1 cellular context compared by ENCODE assay signal in the genomic region with DNA sequence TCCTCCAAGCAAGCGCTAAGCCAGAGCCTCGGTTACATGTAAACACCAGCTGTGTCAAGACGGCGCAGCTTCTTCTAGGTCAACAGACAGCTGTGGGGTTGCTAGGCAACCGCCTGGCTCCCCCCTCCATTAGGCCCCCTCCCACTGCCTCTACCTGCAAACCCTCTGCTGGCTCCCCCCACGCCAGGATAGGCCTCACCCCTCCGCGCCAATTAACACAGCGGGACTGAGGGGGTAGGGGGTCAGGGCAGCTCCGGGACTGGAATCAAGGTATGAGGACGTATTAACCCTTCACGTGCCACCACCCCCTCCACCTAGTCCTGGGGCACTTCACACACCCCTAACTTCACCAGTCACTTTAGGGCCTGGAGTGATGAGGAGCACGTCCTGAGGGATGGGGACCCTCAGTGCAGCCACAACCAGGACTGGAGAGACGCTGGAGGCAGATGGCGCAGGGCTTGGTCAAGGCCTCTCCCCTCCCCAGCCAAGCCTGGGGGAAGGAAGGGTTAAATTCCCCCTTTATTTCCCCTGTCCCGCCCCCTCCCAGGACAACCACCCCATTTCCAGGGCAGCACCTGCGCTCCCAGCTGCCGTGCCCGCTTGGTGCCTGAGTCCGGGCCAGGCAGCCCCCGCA.
TF ChIP-seq lines count a peak whose summit lies in the region.

No MANE protein-coding gene starts in this region.

TF ChIP-seq in WTC11, 78 proteins besides CTCF, POLR2A, EP300 and RAD21 (continued from another document):
- TF ChIP-seq, protein P1, sequence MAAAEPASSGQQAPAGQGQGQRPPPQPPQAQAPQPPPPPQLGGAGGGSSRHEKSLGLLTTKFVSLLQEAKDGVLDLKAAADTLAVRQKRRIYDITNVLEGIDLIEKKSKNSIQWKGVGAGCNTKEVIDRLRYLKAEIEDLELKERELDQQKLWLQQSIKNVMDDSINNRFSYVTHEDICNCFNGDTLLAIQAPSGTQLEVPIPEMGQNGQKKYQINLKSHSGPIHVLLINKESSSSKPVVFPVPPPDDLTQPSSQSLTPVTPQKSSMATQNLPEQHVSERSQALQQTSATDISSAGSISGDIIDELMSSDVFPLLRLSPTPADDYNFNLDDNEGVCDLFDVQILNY (CRISPR knock-in tag; IDR thresholded peaks at IDR 0.05): peak; percentile 69; the same call in 1 of the 2 replicates
- TF ChIP-seq ZNF121 (CRISPR knock-in tag; IDR thresholded peaks at IDR 0.05) (0 out of 2 replicates have a peak, but pooled peaks have one; percentile 13), SMAD3 (CRISPR knock-in tag; IDR thresholded peaks at IDR 0.05; ENCODE audit: borderline replicate concordance) (0 out of 2 replicates have a peak, but pooled peaks have one; percentile 34)
- TF ChIP-seq, protein P2, sequence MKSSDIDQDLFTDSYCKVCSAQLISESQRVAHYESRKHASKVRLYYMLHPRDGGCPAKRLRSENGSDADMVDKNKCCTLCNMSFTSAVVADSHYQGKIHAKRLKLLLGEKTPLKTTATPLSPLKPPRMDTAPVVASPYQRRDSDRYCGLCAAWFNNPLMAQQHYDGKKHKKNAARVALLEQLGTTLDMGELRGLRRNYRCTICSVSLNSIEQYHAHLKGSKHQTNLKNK (CRISPR knock-in tag; IDR thresholded peaks at IDR 0.05): no peak
- TF ChIP-seq, protein P3, sequence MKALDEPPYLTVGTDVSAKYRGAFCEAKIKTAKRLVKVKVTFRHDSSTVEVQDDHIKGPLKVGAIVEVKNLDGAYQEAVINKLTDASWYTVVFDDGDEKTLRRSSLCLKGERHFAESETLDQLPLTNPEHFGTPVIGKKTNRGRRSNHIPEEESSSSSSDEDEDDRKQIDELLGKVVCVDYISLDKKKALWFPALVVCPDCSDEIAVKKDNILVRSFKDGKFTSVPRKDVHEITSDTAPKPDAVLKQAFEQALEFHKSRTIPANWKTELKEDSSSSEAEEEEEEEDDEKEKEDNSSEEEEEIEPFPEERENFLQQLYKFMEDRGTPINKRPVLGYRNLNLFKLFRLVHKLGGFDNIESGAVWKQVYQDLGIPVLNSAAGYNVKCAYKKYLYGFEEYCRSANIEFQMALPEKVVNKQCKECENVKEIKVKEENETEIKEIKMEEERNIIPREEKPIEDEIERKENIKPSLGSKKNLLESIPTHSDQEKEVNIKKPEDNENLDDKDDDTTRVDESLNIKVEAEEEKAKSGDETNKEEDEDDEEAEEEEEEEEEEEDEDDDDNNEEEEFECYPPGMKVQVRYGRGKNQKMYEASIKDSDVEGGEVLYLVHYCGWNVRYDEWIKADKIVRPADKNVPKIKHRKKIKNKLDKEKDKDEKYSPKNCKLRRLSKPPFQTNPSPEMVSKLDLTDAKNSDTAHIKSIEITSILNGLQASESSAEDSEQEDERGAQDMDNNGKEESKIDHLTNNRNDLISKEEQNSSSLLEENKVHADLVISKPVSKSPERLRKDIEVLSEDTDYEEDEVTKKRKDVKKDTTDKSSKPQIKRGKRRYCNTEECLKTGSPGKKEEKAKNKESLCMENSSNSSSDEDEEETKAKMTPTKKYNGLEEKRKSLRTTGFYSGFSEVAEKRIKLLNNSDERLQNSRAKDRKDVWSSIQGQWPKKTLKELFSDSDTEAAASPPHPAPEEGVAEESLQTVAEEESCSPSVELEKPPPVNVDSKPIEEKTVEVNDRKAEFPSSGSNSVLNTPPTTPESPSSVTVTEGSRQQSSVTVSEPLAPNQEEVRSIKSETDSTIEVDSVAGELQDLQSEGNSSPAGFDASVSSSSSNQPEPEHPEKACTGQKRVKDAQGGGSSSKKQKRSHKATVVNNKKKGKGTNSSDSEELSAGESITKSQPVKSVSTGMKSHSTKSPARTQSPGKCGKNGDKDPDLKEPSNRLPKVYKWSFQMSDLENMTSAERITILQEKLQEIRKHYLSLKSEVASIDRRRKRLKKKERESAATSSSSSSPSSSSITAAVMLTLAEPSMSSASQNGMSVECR (CRISPR knock-in tag; IDR thresholded peaks at IDR 0.05; ENCODE audit: borderline replicate concordance): peak; percentile 62; the same call in 1 of the 2 replicates
- TF ChIP-seq, protein P4, sequence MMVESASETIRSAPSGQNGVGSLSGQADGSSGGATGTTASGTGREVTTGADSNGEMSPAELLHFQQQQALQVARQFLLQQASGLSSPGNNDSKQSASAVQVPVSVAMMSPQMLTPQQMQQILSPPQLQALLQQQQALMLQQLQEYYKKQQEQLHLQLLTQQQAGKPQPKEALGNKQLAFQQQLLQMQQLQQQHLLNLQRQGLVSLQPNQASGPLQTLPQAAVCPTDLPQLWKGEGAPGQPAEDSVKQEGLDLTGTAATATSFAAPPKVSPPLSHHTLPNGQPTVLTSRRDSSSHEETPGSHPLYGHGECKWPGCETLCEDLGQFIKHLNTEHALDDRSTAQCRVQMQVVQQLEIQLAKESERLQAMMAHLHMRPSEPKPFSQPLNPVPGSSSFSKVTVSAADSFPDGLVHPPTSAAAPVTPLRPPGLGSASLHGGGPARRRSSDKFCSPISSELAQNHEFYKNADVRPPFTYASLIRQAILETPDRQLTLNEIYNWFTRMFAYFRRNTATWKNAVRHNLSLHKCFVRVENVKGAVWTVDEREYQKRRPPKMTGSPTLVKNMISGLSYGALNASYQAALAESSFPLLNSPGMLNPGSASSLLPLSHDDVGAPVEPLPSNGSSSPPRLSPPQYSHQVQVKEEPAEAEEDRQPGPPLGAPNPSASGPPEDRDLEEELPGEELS (CRISPR knock-in tag; IDR thresholded peaks at IDR 0.05): no peak; the same call in 1 of the 2 replicates
TF ChIP-seq in WTC11: peak in this region for 12.
